In genomic region chr7:150379590-150380379, GRCh38 we compare ENCODE assay signal across 8 cellular contexts. TPM values are rescaled to one million over a fixed set of nuclear protein-coding genes. Genes with fewer than 3 reads are reported as not detected.
A peak's percentile ranks its signal among the peaks of the same experiment; 100 is the strongest.
DNase-seq lines count a peak whose midpoint lies in the region; ATAC-seq, FAIRE-seq and TF ChIP-seq lines count a peak whose summit lies in the region.

No MANE protein-coding gene starts in this region.

- no peak for FAIRE-seq in small intestine (lab: Jason Lieb, UNC)

- intact Hi-C loops in A673 (cut with micrococcal nuclease; ENCODE audit: unreplicated experiment): no loop called here

- no peak for TF ChIP-seq CTCF in A673 (conservative IDR thresholded peaks at IDR 0.05; ENCODE audit: low read depth, low read length)
- no peak for TF ChIP-seq CTCF in GM06990 (IDR thresholded peaks at IDR 0.05; ENCODE audit: insufficient read depth, low read length, poor library complexity, severe bottlenecking)

- peak overlapping the region; percentile 95 for H3K9ac ChIP-seq in adipocyte (ENCODE audit: low read length)
- peak overlapping the region; percentile 66 for H3K9ac ChIP-seq in iPS-15b (ENCODE audit: low read depth, low read length)

- no peak for DNase-seq in A673 (ENCODE audit: low spot score)
- peak; percentile 54 for DNase-seq in GM06990 (ENCODE audit: extremely low read depth, insufficient read length)
- DNase-seq in Jurkat, Clone E6-1 (ENCODE audit: low read depth, low spot score): no peak
- peak; percentile 51 for DNase-seq in adipocyte (ENCODE audit: low read depth)
- no peak for DNase-seq in small intestine
- DNase-seq in SHP77 treated with DMSO at 0.1 percent for 48 hours (lab: John Stamatoyannopoulos, UW): no peak

- peak overlapping the region; percentile 83 for H3K4me3 ChIP-seq in A673 (ENCODE audit: low read depth, low read length, poor library complexity, severe bottlenecking)
- peak overlapping the region; percentile 86 for H3K4me3 ChIP-seq in GM06990 (replicated peaks; ENCODE audit: low read depth, low read length)
- peak overlapping the region; percentile 88 for H3K4me3 ChIP-seq in Jurkat, Clone E6-1 (ENCODE audit: low read length)
- H3K4me3 ChIP-seq in adipocyte (ENCODE audit: low read length): peak overlapping the region; percentile 86
- peak overlapping the region; percentile 92 for H3K4me3 ChIP-seq in iPS-15b (ENCODE audit: low read depth, low read length)
- H3K4me3 ChIP-seq in small intestine (ENCODE audit: low read depth in 1 of 2, low read length in 2 of 2): peak overlapping the region; percentile 87 to 90

- CTCF ChIA-PET in A673 (lab: Charles Lee): no interaction called here

- BruUV-seq in A673 (replicated peaks; lab: Mats Ljungman, UMichigan): TSS peak; percentile 65

- H3K4me1 ChIP-seq in A673 (ENCODE audit: insufficient read depth, low read length, poor library complexity, severe bottlenecking): peaks cover 27% of the 10 kb centered on the region
- H3K4me1 ChIP-seq in adipocyte (ENCODE audit: control insufficient read depth, insufficient read depth, low read length): peaks cover 13% of the 10 kb centered on the region
- H3K4me1 ChIP-seq in iPS-15b (ENCODE audit: control insufficient read depth, insufficient read depth, low read length): peaks cover 41% of the 10 kb centered on the region
- H3K4me1 ChIP-seq in small intestine (ENCODE audit: control insufficient read depth in 2 of 2, insufficient read depth in 1 of 2, low read depth in 1 of 2, low read length in 1 of 2): peaks cover 12 to 13% of the 10 kb centered on the region in 2 donors

- ATAC-seq in GM21447 (IDR thresholded peaks at IDR 0.05; ENCODE audit: unreplicated experiment): no peak

- 1% methylated on average over 30 to 34 of the region's 34 CpGs for WGBS in small intestine, 3 donors

- H3K27me3 ChIP-seq in A673 (replicated peaks; ENCODE audit: insufficient read depth, low read depth, low read length, poor library complexity) (no peaks in the 10 kb centered on the region), GM06990 (replicated peaks; ENCODE audit: control insufficient read depth, insufficient read depth, low read length) (no peaks in the 10 kb centered on the region), adipocyte (replicated peaks; ENCODE audit: control insufficient read depth, insufficient read depth, low read length) (no peaks in the 10 kb centered on the region), iPS-15b (ENCODE audit: control insufficient read depth, insufficient read depth, low read length) (no peaks in the 10 kb centered on the region), small intestine (ENCODE audit: control insufficient read depth in 2 of 2, insufficient read depth in 2 of 2, low read length in 2 of 2) (no peaks in the 10 kb centered on the region)

- H3K9me3 ChIP-seq in A673 (ENCODE audit: low read depth, low read length, poor library complexity, severe bottlenecking): no peaks in the 10 kb centered on the region
- no peaks in the 10 kb centered on the region for H3K9me3 ChIP-seq in adipocyte (ENCODE audit: control insufficient read depth, low read length)
- H3K9me3 ChIP-seq in iPS-15b (ENCODE audit: control insufficient read depth, insufficient read depth, low read length): no peaks in the 10 kb centered on the region
- no peaks in the 10 kb centered on the region for H3K9me3 ChIP-seq in small intestine (ENCODE audit: control insufficient read depth, low read depth)

- POLR2A ChIA-PET in A673 (lab: Charles Lee; ENCODE audit: low non-redundant PET): no interaction called here

- peaks cover 6% of the 10 kb centered on the region for H3K36me3 ChIP-seq in A673 (ENCODE audit: insufficient read depth, low read length, poor library complexity, severe bottlenecking)
- peaks cover 2% of the 10 kb centered on the region for H3K36me3 ChIP-seq in GM06990 (ENCODE audit: control insufficient read depth, insufficient read depth, low read length)
- no peaks in the 10 kb centered on the region for H3K36me3 ChIP-seq in adipocyte (ENCODE audit: control insufficient read depth, insufficient read depth, low read length, severe bottlenecking)
- H3K36me3 ChIP-seq in iPS-15b (ENCODE audit: control insufficient read depth, insufficient read depth, low read length): no peaks in the 10 kb centered on the region
- H3K36me3 ChIP-seq in small intestine (ENCODE audit: control insufficient read depth in 2 of 2, insufficient read depth in 2 of 2, low read length in 2 of 2): peaks cover 0 to 4% of the 10 kb centered on the region in 2 donors

- H3K27ac ChIP-seq in A673 (ENCODE audit: low read depth, low read length, poor library complexity, severe bottlenecking): peak overlapping the region; percentile 90
- H3K27ac ChIP-seq in small intestine (ENCODE audit: low read depth in 1 of 2, low read length in 1 of 2): peak overlapping the region; percentile 14 to 45

RNA-seq across cellular contexts. Expression of gene ZNF775, which starts 0.7 kb away (rescaled TPM):
- 12.1 and 14.3 TPM in 2 replicates for total RNA-seq in A673 (2021)
- polyA plus RNA-seq in Jurkat, Clone E6-1 (2012; ENCODE audit: insufficient read depth, insufficient read length): 8.2 TPM
- 1 to 10 TPM; 1.1 to 3.6 (median 1.3) TPM for polyA plus RNA-seq in small intestine

RNA-seq across cellular contexts. Expression of gene REPIN1, which starts 11.2 kb away (rescaled TPM):
- total RNA-seq in A673 (2021): 113 and 114 TPM in 2 replicates
- 95.3 TPM for polyA plus RNA-seq in Jurkat, Clone E6-1 (2012; ENCODE audit: insufficient read depth, insufficient read length)
- 100 to 1,000 TPM in 1 of 3 donors, 10 to 100 TPM in 2; 46.5 to 101 (median 55.5) TPM for polyA plus RNA-seq in small intestine

RNA-seq across cellular contexts. Expression of gene RARRES2, which starts 38.4 kb away (rescaled TPM):
- not detected in 2 replicates for total RNA-seq in A673 (2021)
- polyA plus RNA-seq in Jurkat, Clone E6-1 (2012; ENCODE audit: insufficient read depth, insufficient read length): 1.1 TPM
- 100 to 1,000 TPM in 1 of 3 donors, 10 to 100 TPM in 1, 1 to 10 TPM in 1; 9.6 to 109 (median 34.9) TPM for polyA plus RNA-seq in small intestine

RNA-seq across cellular contexts. Expression of gene ACTR3C, which starts 56.4 kb away (rescaled TPM):
- 4.5 TPM in 2 replicates for total RNA-seq in A673 (2021)
- 7.5 TPM for polyA plus RNA-seq in Jurkat, Clone E6-1 (2012; ENCODE audit: insufficient read depth, insufficient read length)
- 1 to 10 TPM; 2.4 to 9.6 (median 4.0) TPM for polyA plus RNA-seq in small intestine

RNA-seq across cellular contexts. Expression of gene LRRC61, which starts 56.6 kb away (rescaled TPM):
- total RNA-seq in A673 (2021): 48.1 and 48.5 TPM in 2 replicates
- 33.4 TPM for polyA plus RNA-seq in Jurkat, Clone E6-1 (2012; ENCODE audit: insufficient read depth, insufficient read length)
- polyA plus RNA-seq in small intestine: 10 to 100 TPM in 1 of 3 donors, 1 to 10 TPM in 2; 5.6 to 16.8 (median 7.8) TPM

Comparison
In these comparisons a context has a peak if more than half of its experiments do, and no peak if none do; other contexts are left out.
1. DNase-seq: peak in GM06990 (single experiment) and adipocyte (single experiment); none in A673 (single experiment), Jurkat, Clone E6-1 (single experiment), small intestine (single experiment) and SHP77 treated with DMSO at 0.1 percent for 48 hours (single experiment).
2. Peak in every context shown above with its lines, with median percentiles within 50 percentile points of each other: H3K4me3 ChIP-seq.